Comparison of ENCODE assay signal across 7 cellular contexts in the genomic region with DNA sequence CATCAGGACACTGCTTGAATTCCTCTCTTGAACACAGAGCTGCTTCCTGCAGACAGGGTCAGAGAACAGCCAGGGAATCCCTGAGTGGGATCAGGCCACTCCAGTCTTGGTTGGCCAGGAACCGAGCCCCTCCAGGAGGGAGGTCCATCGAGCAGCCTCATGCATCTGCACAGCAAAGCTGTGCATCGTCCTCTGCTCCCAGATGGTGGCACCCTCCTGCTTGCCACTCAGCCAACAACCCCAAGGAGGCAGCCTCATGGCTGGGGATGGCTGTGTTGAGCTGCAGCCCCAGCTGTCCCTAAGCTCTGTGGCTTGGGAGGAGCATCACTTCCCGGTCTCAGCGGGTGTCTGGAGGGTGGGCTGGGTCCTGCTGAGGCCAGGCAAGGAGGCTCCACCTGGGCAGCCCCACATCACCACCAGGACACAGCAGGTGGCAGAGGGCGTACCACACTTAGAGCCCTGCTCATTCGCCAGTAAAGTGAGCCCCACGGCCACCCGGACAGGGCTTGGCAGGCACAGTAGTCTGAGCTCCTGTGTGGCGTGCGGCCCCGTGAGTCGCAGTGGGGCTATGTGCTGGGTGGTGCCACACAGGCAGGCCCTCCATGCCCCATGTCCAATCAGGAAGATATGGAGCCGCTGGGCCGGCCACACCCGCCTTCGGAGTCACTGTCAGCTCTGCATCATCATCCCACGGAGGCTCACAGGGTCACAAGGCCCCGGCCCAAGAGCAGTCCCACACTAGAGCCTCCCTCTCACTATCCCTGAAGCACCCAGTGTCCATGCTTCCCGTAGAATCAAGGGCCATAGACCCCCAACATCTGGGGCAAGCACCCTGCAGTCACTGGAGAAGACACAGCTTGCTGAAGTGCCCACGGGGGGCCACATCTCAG. TPM values are rescaled to one million over a fixed set of nuclear protein-coding genes. Genes with fewer than 3 reads are reported as not detected.
DNase-seq lines count a peak whose midpoint lies in the region; ATAC-seq and TF ChIP-seq lines count a peak whose summit lies in the region.

No MANE protein-coding gene starts in this region.

- H3K36me3 ChIP-seq in MG63 (peaks cover 90% of the 10 kb centered on the region), colonic mucosa (no peaks in the 10 kb centered on the region), prostate gland (no peaks in the 10 kb centered on the region)

- H3K4me1 ChIP-seq in colonic mucosa: no peaks in the 10 kb centered on the region
- no peaks in the 10 kb centered on the region for H3K4me1 ChIP-seq in prostate gland (replicated peaks)

- H3K27me3 ChIP-seq in MG63: no peaks in the 10 kb centered on the region
- no peaks in the 10 kb centered on the region for H3K27me3 ChIP-seq in colonic mucosa
- H3K27me3 ChIP-seq in prostate gland (replicated peaks; ENCODE audit: insufficient read depth): no peaks in the 10 kb centered on the region

- 84% methylated on average over 17 of the region's 21 CpGs for WGBS in prostate gland

- DNase-seq in GM12865 (ENCODE audit: low read depth): peak; percentile 47
- peak; percentile 97 for DNase-seq in MG63
- peak; percentile 16 for DNase-seq in colonic mucosa
- DNase-seq in myocyte (ENCODE audit: low read depth): peak; percentile 77
- DNase-seq in prostate gland (ENCODE audit: low spot score): no peak
- no peak for DNase-seq in GDM1 (lab: John Stamatoyannopoulos, UW)

- TF ChIP-seq POLR2A in prostate gland (IDR thresholded peaks at IDR 0.05): no peak

- H3K9me3 ChIP-seq in MG63 (no peaks in the 10 kb centered on the region), colonic mucosa (no peaks in the 10 kb centered on the region), prostate gland (no peaks in the 10 kb centered on the region)

- no peak overlapping the region for H3K9ac ChIP-seq in colonic mucosa (ENCODE audit: low read depth in 2 of 2, low read length in 2 of 2)

- ATAC-seq in HG03460 (IDR thresholded peaks at IDR 0.05; ENCODE audit: unreplicated experiment): no peak

- TF ChIP-seq CTCF in GM12865 (IDR thresholded peaks at IDR 0.05; ENCODE audit: insufficient read depth, low read depth, low read length, missing control alignments) (peak; percentile 33), colonic mucosa (IDR thresholded peaks at IDR 0.05) (no peak), prostate gland (IDR thresholded peaks at IDR 0.05) (no peak)

- intact Hi-C loops in colonic mucosa (cut with DNase I) (loop anchor here (10.0 kb wide), 1 partner anchor 93 kb away; no protein-coding TSS in a partner anchor), prostate gland (cut with DNase I) (no loop called here)

- H3K27ac ChIP-seq in colonic mucosa (no peak overlapping the region), prostate gland (no peak overlapping the region)

- no peak overlapping the region for H3K4me3 ChIP-seq in GM12865 (ENCODE audit: low read depth, low read length)
- no peak overlapping the region for H3K4me3 ChIP-seq in MG63
- H3K4me3 ChIP-seq in colonic mucosa: no peak overlapping the region
- H3K4me3 ChIP-seq in prostate gland: no peak overlapping the region

RNA-seq across cellular contexts. Expression of a gene that starts 11.9 kb away (rescaled TPM):
- total RNA-seq in MG63 (2014; rRNA removed; shearing (Covaris generic); ENCODE audit: low replicate concordance): 130 and 166 TPM in 2 replicates
- total RNA-seq in colonic mucosa: 10 to 100 TPM; 17.1 to 27.3 TPM
- total RNA-seq in myocyte: 7.1 and 16.5 TPM in 2 replicates
- polyA plus RNA-seq in myocyte (2012): 8.7 TPM
- total RNA-seq in prostate gland: 10 to 100 TPM; 22.6 to 23.9 TPM

Comparison
In these comparisons a context has a peak if more than half of its experiments do, and no peak if none do; other contexts are left out.
1. DNase-seq: peak in GM12865 (single experiment), MG63 (single experiment), colonic mucosa (single experiment) and myocyte (single experiment); none in prostate gland (single experiment) and GDM1 (single experiment).